Comparison of ENCODE assay signal across 1 cellular context in the genomic region with DNA sequence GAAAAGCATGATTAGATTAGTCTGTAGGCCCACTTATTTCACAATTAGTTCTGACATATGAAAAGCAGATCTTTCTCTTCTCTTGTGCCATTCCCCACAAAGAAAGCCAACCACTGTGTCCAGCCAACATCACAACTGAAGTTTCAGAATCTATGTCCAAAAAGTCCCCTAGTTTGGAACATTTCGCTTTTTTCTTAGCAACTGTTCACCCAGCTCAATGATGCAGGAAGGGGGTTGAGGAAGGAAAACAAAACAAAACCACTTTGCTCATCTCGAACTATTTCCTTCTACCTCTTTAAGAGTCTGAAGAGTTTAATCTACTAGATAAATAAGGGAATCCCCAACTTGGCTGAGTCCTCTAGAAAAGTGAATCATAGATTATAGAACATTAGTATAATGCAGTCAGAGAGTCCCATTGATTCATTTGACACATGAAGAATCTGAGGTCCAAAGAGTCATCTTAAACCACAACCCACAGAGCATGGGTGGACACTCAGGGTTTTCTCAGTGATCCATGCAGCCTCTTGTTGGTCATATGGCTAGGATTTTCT.
TF ChIP-seq lines count a peak whose summit lies in the region.

No MANE protein-coding gene starts in this region.

TF ChIP-seq in GM23338, 12 proteins besides CTCF, POLR2A, EP300 and RAD21 (continued from another document):
- TF ChIP-seq, protein P1, sequence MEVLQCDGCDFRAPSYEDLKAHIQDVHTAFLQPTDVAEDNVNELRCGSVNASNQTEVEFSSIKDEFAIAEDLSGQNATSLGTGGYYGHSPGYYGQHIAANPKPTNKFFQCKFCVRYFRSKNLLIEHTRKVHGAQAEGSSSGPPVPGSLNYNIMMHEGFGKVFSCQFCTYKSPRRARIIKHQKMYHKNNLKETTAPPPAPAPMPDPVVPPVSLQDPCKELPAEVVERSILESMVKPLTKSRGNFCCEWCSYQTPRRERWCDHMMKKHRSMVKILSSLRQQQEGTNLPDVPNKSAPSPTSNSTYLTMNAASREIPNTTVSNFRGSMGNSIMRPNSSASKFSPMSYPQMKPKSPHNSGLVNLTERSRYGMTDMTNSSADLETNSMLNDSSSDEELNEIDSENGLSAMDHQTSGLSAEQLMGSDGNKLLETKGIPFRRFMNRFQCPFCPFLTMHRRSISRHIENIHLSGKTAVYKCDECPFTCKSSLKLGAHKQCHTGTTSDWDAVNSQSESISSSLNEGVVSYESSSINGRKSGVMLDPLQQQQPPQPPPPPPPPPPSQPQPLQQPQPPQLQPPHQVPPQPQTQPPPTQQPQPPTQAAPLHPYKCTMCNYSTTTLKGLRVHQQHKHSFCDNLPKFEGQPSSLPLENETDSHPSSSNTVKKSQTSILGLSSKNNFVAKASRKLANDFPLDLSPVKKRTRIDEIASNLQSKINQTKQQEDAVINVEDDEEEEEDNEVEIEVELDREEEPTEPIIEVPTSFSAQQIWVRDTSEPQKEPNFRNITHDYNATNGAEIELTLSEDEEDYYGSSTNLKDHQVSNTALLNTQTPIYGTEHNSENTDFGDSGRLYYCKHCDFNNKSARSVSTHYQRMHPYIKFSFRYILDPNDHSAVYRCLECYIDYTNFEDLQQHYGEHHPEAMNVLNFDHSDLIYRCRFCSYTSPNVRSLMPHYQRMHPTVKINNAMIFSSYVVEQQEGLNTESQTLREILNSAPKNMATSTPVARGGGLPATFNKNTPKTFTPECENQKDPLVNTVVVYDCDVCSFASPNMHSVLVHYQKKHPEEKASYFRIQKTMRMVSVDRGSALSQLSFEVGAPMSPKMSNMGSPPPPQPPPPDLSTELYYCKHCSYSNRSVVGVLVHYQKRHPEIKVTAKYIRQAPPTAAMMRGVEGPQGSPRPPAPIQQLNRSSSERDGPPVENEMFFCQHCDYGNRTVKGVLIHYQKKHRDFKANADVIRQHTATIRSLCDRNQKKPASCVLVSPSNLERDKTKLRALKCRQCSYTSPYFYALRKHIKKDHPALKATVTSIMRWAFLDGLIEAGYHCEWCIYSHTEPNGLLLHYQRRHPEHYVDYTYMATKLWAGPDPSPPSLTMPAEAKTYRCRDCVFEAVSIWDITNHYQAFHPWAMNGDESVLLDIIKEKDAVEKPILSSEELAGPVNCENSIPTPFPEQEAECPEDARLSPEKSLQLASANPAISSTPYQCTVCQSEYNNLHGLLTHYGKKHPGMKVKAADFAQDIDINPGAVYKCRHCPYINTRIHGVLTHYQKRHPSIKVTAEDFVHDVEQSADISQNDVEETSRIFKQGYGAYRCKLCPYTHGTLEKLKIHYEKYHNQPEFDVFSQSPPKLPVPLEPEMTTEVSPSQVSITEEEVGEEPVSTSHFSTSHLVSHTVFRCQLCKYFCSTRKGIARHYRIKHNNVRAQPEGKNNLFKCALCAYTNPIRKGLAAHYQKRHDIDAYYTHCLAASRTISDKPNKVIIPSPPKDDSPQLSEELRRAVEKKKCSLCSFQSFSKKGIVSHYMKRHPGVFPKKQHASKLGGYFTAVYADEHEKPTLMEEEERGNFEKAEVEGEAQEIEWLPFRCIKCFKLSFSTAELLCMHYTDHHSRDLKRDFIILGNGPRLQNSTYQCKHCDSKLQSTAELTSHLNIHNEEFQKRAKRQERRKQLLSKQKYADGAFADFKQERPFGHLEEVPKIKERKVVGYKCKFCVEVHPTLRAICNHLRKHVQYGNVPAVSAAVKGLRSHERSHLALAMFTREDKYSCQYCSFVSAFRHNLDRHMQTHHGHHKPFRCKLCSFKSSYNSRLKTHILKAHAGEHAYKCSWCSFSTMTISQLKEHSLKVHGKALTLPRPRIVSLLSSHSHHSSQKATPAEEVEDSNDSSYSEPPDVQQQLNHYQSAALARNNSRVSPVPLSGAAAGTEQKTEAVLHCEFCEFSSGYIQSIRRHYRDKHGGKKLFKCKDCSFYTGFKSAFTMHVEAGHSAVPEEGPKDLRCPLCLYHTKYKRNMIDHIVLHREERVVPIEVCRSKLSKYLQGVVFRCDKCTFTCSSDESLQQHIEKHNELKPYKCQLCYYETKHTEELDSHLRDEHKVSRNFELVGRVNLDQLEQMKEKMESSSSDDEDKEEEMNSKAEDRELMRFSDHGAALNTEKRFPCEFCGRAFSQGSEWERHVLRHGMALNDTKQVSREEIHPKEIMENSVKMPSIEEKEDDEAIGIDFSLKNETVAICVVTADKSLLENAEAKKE (CRISPR knock-in tag; IDR thresholded peaks at IDR 0.05): no peak
- no peak for TF ChIP-seq CREB1 (CRISPR knock-in tag; IDR thresholded peaks at IDR 0.05; ENCODE audit: low read depth)
- no peak for TF ChIP-seq JUNB (IDR thresholded peaks at IDR 0.05; ENCODE audit: unreplicated experiment)
- TF ChIP-seq, protein P2, sequence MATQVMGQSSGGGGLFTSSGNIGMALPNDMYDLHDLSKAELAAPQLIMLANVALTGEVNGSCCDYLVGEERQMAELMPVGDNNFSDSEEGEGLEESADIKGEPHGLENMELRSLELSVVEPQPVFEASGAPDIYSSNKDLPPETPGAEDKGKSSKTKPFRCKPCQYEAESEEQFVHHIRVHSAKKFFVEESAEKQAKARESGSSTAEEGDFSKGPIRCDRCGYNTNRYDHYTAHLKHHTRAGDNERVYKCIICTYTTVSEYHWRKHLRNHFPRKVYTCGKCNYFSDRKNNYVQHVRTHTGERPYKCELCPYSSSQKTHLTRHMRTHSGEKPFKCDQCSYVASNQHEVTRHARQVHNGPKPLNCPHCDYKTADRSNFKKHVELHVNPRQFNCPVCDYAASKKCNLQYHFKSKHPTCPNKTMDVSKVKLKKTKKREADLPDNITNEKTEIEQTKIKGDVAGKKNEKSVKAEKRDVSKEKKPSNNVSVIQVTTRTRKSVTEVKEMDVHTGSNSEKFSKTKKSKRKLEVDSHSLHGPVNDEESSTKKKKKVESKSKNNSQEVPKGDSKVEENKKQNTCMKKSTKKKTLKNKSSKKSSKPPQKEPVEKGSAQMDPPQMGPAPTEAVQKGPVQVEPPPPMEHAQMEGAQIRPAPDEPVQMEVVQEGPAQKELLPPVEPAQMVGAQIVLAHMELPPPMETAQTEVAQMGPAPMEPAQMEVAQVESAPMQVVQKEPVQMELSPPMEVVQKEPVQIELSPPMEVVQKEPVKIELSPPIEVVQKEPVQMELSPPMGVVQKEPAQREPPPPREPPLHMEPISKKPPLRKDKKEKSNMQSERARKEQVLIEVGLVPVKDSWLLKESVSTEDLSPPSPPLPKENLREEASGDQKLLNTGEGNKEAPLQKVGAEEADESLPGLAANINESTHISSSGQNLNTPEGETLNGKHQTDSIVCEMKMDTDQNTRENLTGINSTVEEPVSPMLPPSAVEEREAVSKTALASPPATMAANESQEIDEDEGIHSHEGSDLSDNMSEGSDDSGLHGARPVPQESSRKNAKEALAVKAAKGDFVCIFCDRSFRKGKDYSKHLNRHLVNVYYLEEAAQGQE (IDR thresholded peaks at IDR 0.05; ENCODE audit: unreplicated experiment): no peak
- TF ChIP-seq ZNF114 (CRISPR knock-in tag; IDR thresholded peaks at IDR 0.05): no peak
- TF ChIP-seq STAT1 (IDR thresholded peaks at IDR 0.05; ENCODE audit: unreplicated experiment): no peak
- no peak for TF ChIP-seq EZH2phosphoT487 (IDR thresholded peaks at IDR 0.05; ENCODE audit: unreplicated experiment)
- TF ChIP-seq NANOG (IDR thresholded peaks at IDR 0.05; ENCODE audit: borderline replicate concordance): no peak
- TF ChIP-seq ZNF331 (CRISPR knock-in tag; IDR thresholded peaks at IDR 0.05; ENCODE audit: low read depth): no peak
